ENCODE assay signal across 22 cellular contexts in genomic region chr13:105019073-105019472, GRCh38.
DNase-seq lines count a peak whose midpoint lies in the region; ATAC-seq, FAIRE-seq and TF ChIP-seq lines count a peak whose summit lies in the region.
"Had no signal": no experiment of that assay in that cellular context is flagged by ENCODE, and none has a peak within 500 bp of the region (broad histone marks: within the 10 kb centered on the region; RNA-seq: fewer than 3 reads in every experiment).

No MANE protein-coding gene starts in this region.

- H3K27ac ChIP-seq in HepG2 (ENCODE audit: extremely low read length, insufficient read depth, low read length) (no peak overlapping the region), right lobe of liver (no peak overlapping the region), kidney (ENCODE audit: low read depth in 2 of 2, low read length in 2 of 2) (no peak overlapping the region)
- H3K27ac ChIP-seq: 22Rv1; BLaER1 treated with 17β-estradiol and CSF1 and Interleukin-3, amounts not matched to agents 10 nM and 100 nM; C4-2B had no signal

- H4K20me1 ChIP-seq in HepG2 (ENCODE audit: insufficient read depth, low read length), result no peaks in the 10 kb centered on the region
- H4K20me1 ChIP-seq: BLaER1 treated with 17β-estradiol and CSF1 and Interleukin-3, amounts not matched to agents 10 nM and 100 nM had no signal

- H3K27me3 ChIP-seq in HepG2 (ENCODE audit: control insufficient read depth in 1 of 2, insufficient read depth in 2 of 2, low read length in 2 of 2) (no peaks in the 10 kb centered on the region), right lobe of liver (no peaks in the 10 kb centered on the region)
- H3K27me3 ChIP-seq: BLaER1 treated with 17β-estradiol and CSF1 and Interleukin-3, amounts not matched to agents 10 nM and 100 nM had no signal

- H3K9ac ChIP-seq in HepG2 (ENCODE audit: insufficient read depth, low read depth, low read length) (no peak overlapping the region), kidney (ENCODE audit: low read length in 2 of 2) (no peak overlapping the region)
- H3K9ac ChIP-seq: BLaER1 treated with 17β-estradiol and CSF1 and Interleukin-3, amounts not matched to agents 10 nM and 100 nM had no signal

- no peaks in the 10 kb centered on the region for H3K79me2 ChIP-seq in HepG2 (ENCODE audit: insufficient read depth, low read length)

- TF ChIP-seq POLR2A in HepG2 (IDR thresholded peaks at IDR 0.05; ENCODE audit: insufficient read depth in 1 of 2, low read depth in 2 of 2, low read length in 2 of 2) (no peak), right lobe of liver (IDR thresholded peaks at IDR 0.05) (no peak)

- FAIRE-seq in HepG2 (lab: Jason Lieb, UNC) (no peak), G401.6 (lab: Jason Lieb, UNC) (peak; percentile 76), endometrium (lab: Jason Lieb, UNC) (peak; percentile 50), kidney (lab: Jason Lieb, UNC) (peak; percentile 93)
- FAIRE-seq: D721Med, GM12878, GM12892, GM18507 had no signal

- H3K9me3 ChIP-seq in HepG2 (ENCODE audit: low read length), result peaks cover 62% of the 10 kb centered on the region
- no peaks in the 10 kb centered on the region for H3K9me3 ChIP-seq in right lobe of liver
- peaks cover 0 to 8% of the 10 kb centered on the region in 2 donors for H3K9me3 ChIP-seq in kidney (ENCODE audit: control insufficient read depth in 1 of 2, low read length in 2 of 2)
- H3K9me3 ChIP-seq: Caco-2 had no signal

- H2AFZ ChIP-seq in HepG2 (ENCODE audit: low read length), result no peak overlapping the region

- BruUV-seq in HepG2 (replicated peaks; lab: Mats Ljungman, UMichigan), result no TSS peak

- CTCF ChIA-PET in HepG2 (lab: Yijun Ruan, JAX; ENCODE audit: low intra/inter-chr PET ratio, low total read pairs), result no interaction called here

- intact Hi-C loops in HepG2 (cut with micrococcal nuclease; ENCODE audit: unreplicated experiment), result no loop called here
- intact Hi-C loops in right lobe of liver (cut with DNase I), result no loop called here
- intact Hi-C loops in kidney (cut with DNase I), result no loop called here

- POLR2A ChIA-PET in HepG2 (lab: Yijun Ruan, JAX), result no interaction called here

- DNase-seq in HepG2 (ENCODE audit: low spot score) (no peak), right lobe of liver (no peak), kidney (no peak), dermis blood vessel endothelial cell (no peak), NCI-H2171 treated with DMSO at 0.1 percent for 48 hours (lab: John Stamatoyannopoulos, UW) (no peak)
- DNase-seq: AML-193; Caco-2; Calu3; CD4-positive, alpha-beta T cell; CD8-positive, alpha-beta T cell; DMS79 treated with DMSO at 0.1 percent for 48 hours; GDM1 had no signal

- TF ChIP-seq RAD21 in HepG2 (CRISPR knock-in tag; IDR thresholded peaks at IDR 0.05), result no peak

- TF ChIP-seq CTCF in HepG2 (CRISPR knock-in tag; IDR thresholded peaks at IDR 0.05) (no peak), right lobe of liver (IDR thresholded peaks at IDR 0.05) (no peak), kidney (IDR thresholded peaks at IDR 0.05; ENCODE audit: borderline replicate concordance, extremely low read depth, insufficient read depth) (no peak)

- 42% methylated on average over 8 of the region's 8 CpGs for WGBS in HepG2 (ENCODE audit: low lambda C conversion rate)
- WGBS in right lobe of liver (ENCODE audit: insufficient coverage, low coverage, low lambda C conversion rate, missing lambda C conversion rate), result 69% methylated on average over 8 of the region's 8 CpGs

- no peaks in the 10 kb centered on the region for H3K36me3 ChIP-seq in HepG2 (replicated peaks in 1 of 2; ENCODE audit: control insufficient read depth in 1 of 2, insufficient read depth in 2 of 2, low read length in 2 of 2)
- no peaks in the 10 kb centered on the region for H3K36me3 ChIP-seq in right lobe of liver
- H3K36me3 ChIP-seq in kidney (ENCODE audit: control insufficient read depth in 1 of 2, insufficient read depth in 2 of 2, low read length in 2 of 2), result no peaks in the 10 kb centered on the region
- H3K36me3 ChIP-seq: BLaER1 treated with 17β-estradiol and CSF1 and Interleukin-3, amounts not matched to agents 10 nM and 100 nM had no signal

- TF ChIP-seq EP300 in HepG2 (IDR thresholded peaks at IDR 0.05; ENCODE audit: low read depth in 2 of 2, low read length in 2 of 2) (no peak), HepG2 (CRISPR knock-in tag; IDR thresholded peaks at IDR 0.05; ENCODE audit: borderline replicate concordance) (no peak)

- in situ Hi-C loops in HepG2 (cut with HindIII; ENCODE audit: extremely low pct_ligation_motif_present, low pct_unique_long_range_greater_than_20kb), result no loop called here

- H3K4me3 ChIP-seq in HepG2 (replicated peaks in 1 of 3; ENCODE audit: insufficient read depth in 1 of 3, low read depth in 2 of 3, low read length in 3 of 3) (no peak overlapping the region), right lobe of liver (no peak overlapping the region), kidney (ENCODE audit: low read length in 2 of 2) (no peak overlapping the region)
- H3K4me3 ChIP-seq: BLaER1 treated with 17β-estradiol and CSF1 and Interleukin-3, amounts not matched to agents 10 nM and 100 nM; GM12878 had no signal

- ATAC-seq in HepG2, result no peak
- ATAC-seq in right lobe of liver, result no peak
- ATAC-seq in GM21717 (IDR thresholded peaks at IDR 0.05; ENCODE audit: unreplicated experiment), result no peak
- ATAC-seq: CD8-positive, alpha-beta T cell; GM12878 had no signal

- H3K4me2 ChIP-seq in HepG2 (ENCODE audit: low read depth, low read length), result no peak overlapping the region
- H3K4me2 ChIP-seq: BLaER1 treated with 17β-estradiol and CSF1 and Interleukin-3, amounts not matched to agents 10 nM and 100 nM had no signal

- H3K4me1 ChIP-seq in HepG2 (ENCODE audit: insufficient read depth, low read length) (no peaks in the 10 kb centered on the region), right lobe of liver (no peaks in the 10 kb centered on the region), kidney (ENCODE audit: control insufficient read depth in 1 of 2, insufficient read depth in 1 of 2, low read depth in 1 of 2, low read length in 2 of 2) (no peaks in the 10 kb centered on the region)
- H3K4me1 ChIP-seq: Caco-2 had no signal

TF ChIP-seq in HepG2, 621 proteins besides CTCF, POLR2A, EP300 and RAD21 (continues in another document):
- TF ChIP-seq CREB1 (IDR thresholded peaks at IDR 0.05), result no peak
- no peak for TF ChIP-seq CREB1 (CRISPR knock-in tag; IDR thresholded peaks at IDR 0.05)
- TF ChIP-seq ZNF792 (CRISPR knock-in tag; IDR thresholded peaks at IDR 0.05), result no peak
- no peak for TF ChIP-seq ZNF318 (CRISPR knock-in tag; IDR thresholded peaks at IDR 0.05)
- no peak for TF ChIP-seq ZC3H13 (CRISPR knock-in tag; IDR thresholded peaks at IDR 0.05)
- TF ChIP-seq MAFK (conservative IDR thresholded peaks at IDR 0.05 in 1 of 2, IDR thresholded peaks at IDR 0.05 in 1 of 2; ENCODE audit: low read length in 2 of 2), result peak; percentile 59; a peak in 3 of 4 replicates
- peak; percentile 61 for TF ChIP-seq MAFF (IDR thresholded peaks at IDR 0.05; ENCODE audit: low read depth, low read length)
